In the genomic region with DNA sequence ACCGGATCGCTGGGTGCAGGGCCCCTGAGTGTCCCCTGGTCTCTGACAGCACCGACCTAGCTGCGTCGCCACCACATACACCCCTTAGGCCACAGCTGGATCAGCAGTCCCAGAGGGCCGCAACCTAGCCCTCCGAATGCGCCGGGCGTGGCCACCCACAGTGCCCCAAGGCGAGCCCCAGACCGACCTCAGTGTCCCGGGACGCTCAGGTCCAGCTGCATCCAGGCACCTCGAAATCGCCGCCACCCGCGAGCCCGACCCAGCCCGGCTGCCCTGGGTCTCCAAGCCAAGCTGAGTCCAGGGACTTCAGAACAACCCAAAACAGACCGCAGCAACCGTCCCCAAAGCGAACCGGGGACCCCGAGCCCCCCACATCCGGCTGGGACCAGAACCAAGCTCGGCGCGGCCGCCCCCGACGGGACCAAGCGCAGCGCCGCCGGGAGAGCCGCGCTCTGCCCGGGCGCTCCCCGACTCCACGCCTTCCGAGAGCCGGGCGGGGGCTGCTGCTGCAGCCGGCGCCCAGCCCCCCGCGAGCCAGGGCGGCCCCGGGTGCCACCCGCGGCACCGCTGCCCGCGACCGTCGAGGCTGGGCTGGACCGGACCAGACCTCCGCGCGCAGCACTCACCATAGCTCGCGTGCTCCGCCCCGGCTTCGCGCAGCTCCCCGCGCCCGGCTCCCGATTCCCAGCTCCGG, we compare ENCODE assay signal across 1 cellular context.
TF ChIP-seq lines count a peak whose summit lies in the region.

No MANE protein-coding gene starts in this region.

TF ChIP-seq in HEK293, 187 proteins besides CTCF, POLR2A, EP300 and RAD21 (continued from another document):
- TF ChIP-seq KLF7 (tag by site-specific recombination; IDR thresholded peaks at IDR 0.05; ENCODE audit: borderline replicate concordance) (0 out of 2 replicates have a peak, but pooled peaks have one; percentile 21), ZNF768 (tag by site-specific recombination; IDR thresholded peaks at IDR 0.05) (no peak), MZF1 (tag by site-specific recombination; IDR thresholded peaks at IDR 0.05; ENCODE audit: borderline replicate concordance) (no peak), ZNF785 (tag by site-specific recombination; IDR thresholded peaks at IDR 0.05) (no peak), ZNF19 (tag by site-specific recombination; IDR thresholded peaks at IDR 0.05; ENCODE audit: low read depth) (no peak), GLI2 (tag by site-specific recombination; IDR thresholded peaks at IDR 0.05; ENCODE audit: borderline replicate concordance, low read depth) (no peak)
- TF ChIP-seq, protein P1, sequence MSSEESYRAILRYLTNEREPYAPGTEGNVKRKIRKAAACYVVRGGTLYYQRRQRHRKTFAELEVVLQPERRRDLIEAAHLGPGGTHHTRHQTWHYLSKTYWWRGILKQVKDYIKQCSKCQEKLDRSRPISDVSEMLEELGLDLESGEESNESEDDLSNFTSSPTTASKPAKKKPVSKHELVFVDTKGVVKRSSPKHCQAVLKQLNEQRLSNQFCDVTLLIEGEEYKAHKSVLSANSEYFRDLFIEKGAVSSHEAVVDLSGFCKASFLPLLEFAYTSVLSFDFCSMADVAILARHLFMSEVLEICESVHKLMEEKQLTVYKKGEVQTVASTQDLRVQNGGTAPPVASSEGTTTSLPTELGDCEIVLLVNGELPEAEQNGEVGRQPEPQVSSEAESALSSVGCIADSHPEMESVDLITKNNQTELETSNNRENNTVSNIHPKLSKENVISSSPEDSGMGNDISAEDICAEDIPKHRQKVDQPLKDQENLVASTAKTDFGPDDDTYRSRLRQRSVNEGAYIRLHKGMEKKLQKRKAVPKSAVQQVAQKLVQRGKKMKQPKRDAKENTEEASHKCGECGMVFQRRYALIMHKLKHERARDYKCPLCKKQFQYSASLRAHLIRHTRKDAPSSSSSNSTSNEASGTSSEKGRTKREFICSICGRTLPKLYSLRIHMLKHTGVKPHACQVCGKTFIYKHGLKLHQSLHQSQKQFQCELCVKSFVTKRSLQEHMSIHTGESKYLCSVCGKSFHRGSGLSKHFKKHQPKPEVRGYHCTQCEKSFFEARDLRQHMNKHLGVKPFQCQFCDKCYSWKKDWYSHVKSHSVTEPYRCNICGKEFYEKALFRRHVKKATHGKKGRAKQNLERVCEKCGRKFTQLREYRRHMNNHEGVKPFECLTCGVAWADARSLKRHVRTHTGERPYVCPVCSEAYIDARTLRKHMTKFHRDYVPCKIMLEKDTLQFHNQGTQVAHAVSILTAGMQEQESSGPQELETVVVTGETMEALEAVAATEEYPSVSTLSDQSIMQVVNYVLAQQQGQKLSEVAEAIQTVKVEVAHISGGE (tag by site-specific recombination; conservative IDR thresholded peaks at IDR 0.05; ENCODE audit: low read depth): no peak
